ENCODE assay signal across 2 cellular contexts in the genomic region with DNA sequence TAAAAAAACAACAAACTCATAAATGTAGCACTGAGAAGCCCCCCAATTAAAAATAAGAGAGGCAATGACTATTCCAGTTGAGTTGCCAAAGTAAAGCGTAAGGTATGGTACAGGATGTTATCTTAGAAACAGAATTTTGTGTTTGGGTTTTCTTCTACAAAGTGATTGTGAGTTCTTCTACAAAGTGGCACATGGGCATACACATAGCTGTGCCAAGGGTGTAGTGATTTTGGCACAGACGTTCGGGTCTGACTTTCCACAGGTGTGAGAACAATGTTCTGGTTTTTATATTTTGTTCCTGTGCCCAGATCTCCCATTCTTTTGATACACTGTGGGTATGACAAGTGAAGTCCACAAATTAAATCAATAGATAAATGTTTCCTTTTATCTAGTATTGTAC.
TF ChIP-seq lines count a peak whose summit lies in the region.

No MANE protein-coding gene starts in this region.

TF ChIP-seq in SK-N-SH, 30 proteins besides CTCF, POLR2A, EP300 and RAD21 (continued from another document):
- TF ChIP-seq, protein P1, sequence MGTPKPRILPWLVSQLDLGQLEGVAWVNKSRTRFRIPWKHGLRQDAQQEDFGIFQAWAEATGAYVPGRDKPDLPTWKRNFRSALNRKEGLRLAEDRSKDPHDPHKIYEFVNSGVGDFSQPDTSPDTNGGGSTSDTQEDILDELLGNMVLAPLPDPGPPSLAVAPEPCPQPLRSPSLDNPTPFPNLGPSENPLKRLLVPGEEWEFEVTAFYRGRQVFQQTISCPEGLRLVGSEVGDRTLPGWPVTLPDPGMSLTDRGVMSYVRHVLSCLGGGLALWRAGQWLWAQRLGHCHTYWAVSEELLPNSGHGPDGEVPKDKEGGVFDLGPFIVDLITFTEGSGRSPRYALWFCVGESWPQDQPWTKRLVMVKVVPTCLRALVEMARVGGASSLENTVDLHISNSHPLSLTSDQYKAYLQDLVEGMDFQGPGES (IDR thresholded peaks at IDR 0.05; ENCODE audit: low read depth, low read length) = no peak
- TF ChIP-seq, protein P2, sequence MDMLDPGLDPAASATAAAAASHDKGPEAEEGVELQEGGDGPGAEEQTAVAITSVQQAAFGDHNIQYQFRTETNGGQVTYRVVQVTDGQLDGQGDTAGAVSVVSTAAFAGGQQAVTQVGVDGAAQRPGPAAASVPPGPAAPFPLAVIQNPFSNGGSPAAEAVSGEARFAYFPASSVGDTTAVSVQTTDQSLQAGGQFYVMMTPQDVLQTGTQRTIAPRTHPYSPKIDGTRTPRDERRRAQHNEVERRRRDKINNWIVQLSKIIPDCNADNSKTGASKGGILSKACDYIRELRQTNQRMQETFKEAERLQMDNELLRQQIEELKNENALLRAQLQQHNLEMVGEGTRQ (IDR thresholded peaks at IDR 0.05; ENCODE audit: borderline replicate concordance, low read depth, low read length) = no peak

TF ChIP-seq in SK-N-SH treated with all-trans-retinoic acid at 6 μM for 48 hours, 23 proteins besides CTCF, POLR2A, EP300 and RAD21 (continued from another document):
- TF ChIP-seq TSHZ2 (CRISPR knock-in tag; IDR thresholded peaks at IDR 0.05) (no peak), TOX (CRISPR knock-in tag; IDR thresholded peaks at IDR 0.05; ENCODE audit: borderline replicate concordance) (no peak), GLIS3 (CRISPR knock-in tag; IDR thresholded peaks at IDR 0.05) (no peak), CSRNP3 (CRISPR knock-in tag; IDR thresholded peaks at IDR 0.05) (no peak), ZFP30 (CRISPR knock-in tag; IDR thresholded peaks at IDR 0.05) (no peak), ARNTL (CRISPR knock-in tag; IDR thresholded peaks at IDR 0.05; ENCODE audit: borderline replicate concordance, low read depth) (no peak), SNAI2 (CRISPR knock-in tag; IDR thresholded peaks at IDR 0.05) (no peak), TCF4 (CRISPR knock-in tag; IDR thresholded peaks at IDR 0.05; ENCODE audit: borderline replicate concordance) (no peak)
- TF ChIP-seq, protein P3, sequence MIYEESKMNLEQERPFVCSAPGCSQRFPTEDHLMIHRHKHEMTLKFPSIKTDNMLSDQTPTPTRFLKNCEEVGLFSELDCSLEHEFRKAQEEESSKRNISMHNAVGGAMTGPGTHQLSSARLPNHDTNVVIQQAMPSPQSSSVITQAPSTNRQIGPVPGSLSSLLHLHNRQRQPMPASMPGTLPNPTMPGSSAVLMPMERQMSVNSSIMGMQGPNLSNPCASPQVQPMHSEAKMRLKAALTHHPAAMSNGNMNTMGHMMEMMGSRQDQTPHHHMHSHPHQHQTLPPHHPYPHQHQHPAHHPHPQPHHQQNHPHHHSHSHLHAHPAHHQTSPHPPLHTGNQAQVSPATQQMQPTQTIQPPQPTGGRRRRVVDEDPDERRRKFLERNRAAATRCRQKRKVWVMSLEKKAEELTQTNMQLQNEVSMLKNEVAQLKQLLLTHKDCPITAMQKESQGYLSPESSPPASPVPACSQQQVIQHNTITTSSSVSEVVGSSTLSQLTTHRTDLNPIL (CRISPR knock-in tag; IDR thresholded peaks at IDR 0.05; ENCODE audit: low read depth) = no peak
- TF ChIP-seq, protein P4, sequence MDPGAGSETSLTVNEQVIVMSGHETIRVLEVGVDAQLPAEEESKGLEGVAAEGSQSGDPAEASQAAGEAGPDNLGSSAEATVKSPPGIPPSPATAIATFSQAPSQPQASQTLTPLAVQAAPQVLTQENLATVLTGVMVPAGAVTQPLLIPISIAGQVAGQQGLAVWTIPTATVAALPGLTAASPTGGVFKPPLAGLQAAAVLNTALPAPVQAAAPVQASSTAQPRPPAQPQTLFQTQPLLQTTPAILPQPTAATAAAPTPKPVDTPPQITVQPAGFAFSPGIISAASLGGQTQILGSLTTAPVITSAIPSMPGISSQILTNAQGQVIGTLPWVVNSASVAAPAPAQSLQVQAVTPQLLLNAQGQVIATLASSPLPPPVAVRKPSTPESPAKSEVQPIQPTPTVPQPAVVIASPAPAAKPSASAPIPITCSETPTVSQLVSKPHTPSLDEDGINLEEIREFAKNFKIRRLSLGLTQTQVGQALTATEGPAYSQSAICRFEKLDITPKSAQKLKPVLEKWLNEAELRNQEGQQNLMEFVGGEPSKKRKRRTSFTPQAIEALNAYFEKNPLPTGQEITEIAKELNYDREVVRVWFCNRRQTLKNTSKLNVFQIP (CRISPR knock-in tag; IDR thresholded peaks at IDR 0.05; ENCODE audit: borderline replicate concordance, low read depth) = no peak
- TF ChIP-seq, protein P5, sequence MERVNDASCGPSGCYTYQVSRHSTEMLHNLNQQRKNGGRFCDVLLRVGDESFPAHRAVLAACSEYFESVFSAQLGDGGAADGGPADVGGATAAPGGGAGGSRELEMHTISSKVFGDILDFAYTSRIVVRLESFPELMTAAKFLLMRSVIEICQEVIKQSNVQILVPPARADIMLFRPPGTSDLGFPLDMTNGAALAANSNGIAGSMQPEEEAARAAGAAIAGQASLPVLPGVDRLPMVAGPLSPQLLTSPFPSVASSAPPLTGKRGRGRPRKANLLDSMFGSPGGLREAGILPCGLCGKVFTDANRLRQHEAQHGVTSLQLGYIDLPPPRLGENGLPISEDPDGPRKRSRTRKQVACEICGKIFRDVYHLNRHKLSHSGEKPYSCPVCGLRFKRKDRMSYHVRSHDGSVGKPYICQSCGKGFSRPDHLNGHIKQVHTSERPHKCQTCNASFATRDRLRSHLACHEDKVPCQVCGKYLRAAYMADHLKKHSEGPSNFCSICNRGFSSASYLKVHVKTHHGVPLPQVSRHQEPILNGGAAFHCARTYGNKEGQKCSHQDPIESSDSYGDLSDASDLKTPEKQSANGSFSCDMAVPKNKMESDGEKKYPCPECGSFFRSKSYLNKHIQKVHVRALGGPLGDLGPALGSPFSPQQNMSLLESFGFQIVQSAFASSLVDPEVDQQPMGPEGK (CRISPR knock-in tag; IDR thresholded peaks at IDR 0.05; ENCODE audit: borderline replicate concordance) = no peak
